28 cellular contexts compared by ENCODE assay signal in the genomic region with DNA sequence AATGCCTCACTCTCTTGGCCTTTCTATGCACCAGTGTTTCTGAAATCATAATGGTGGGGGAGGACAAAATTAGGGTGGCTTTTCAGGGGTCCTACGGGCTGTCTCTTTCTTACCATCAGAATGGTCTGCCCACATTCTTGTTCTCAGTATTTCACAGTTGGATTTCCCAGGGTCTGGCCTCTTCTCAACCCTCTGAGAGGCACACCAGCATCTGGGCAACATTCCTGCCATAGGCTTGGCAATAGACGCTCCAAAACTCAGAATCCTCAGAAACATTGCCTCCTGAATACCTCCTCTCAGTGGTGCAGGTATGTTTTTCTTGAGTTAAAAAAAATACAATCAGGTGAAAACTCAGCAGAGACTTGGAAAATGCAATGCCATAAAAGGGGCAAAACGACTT.
"Had no signal": no experiment of that assay in that cellular context is flagged by ENCODE, and none has a peak within 500 bp of the region (broad histone marks: within the 10 kb centered on the region; RNA-seq: fewer than 3 reads in every experiment).

No MANE protein-coding gene starts in this region.

- H3K27me3 ChIP-seq: colonic mucosa, dorsolateral prefrontal cortex, esophagus muscularis mucosa, esophagus squamous epithelium, foreskin keratinocyte, gastrocnemius medialis, gastroesophageal sphincter, heart right ventricle had no signal

- H3K27ac Mint-ChIP-seq: dendritic cell treated with granulocyte-macrophage colony-stimulating factor and Interleukin-4, amounts not matched to agents 40 ng/mL and 50 ng/mL, for 4 days; effector memory CD8-positive, alpha-beta T cell; endodermal cell had no signal

- H3K27me3 Mint-ChIP-seq: dendritic cell treated with granulocyte-macrophage colony-stimulating factor and Interleukin-4, amounts not matched to agents 40 ng/mL and 50 ng/mL, for 4 days; effector memory CD8-positive, alpha-beta T cell had no signal

- H3K4me3 ChIP-seq: colonic mucosa, coronary artery, dorsolateral prefrontal cortex, esophagus muscularis mucosa, esophagus squamous epithelium, gastrocnemius medialis, gastroesophageal sphincter, heart left ventricle, heart right ventricle had no signal

- DNase-seq: colonic mucosa; cortex of kidney; dermis blood vessel endothelial cell; dorsolateral prefrontal cortex; effector CD4-positive, alpha-beta T cell; effector CD8-positive, alpha-beta T cell; effector memory CD4-positive, alpha-beta T cell; effector memory CD8-positive, alpha-beta T cell; endodermal cell; erythroblast; esophagus squamous epithelium; foreskin fibroblast; foreskin keratinocyte; foreskin melanocyte; gastrocnemius medialis; glutamatergic neuron; head of caudate nucleus; heart left ventricle; heart right ventricle had no signal

- H3K9me3 Mint-ChIP-seq: dendritic cell treated with granulocyte-macrophage colony-stimulating factor and Interleukin-4, amounts not matched to agents 40 ng/mL and 50 ng/mL, for 4 days; effector memory CD8-positive, alpha-beta T cell; endodermal cell had no signal

- H3K9me3 ChIP-seq: colonic mucosa, esophagus squamous epithelium, gastrocnemius medialis had no signal

- H3K4me1 ChIP-seq: colonic mucosa, esophagus muscularis mucosa, esophagus squamous epithelium, foreskin keratinocyte, gastrocnemius medialis, gastroesophageal sphincter, heart left ventricle, heart right ventricle had no signal

- H3K4me1 Mint-ChIP-seq: endodermal cell had no signal

- H3K4me3 Mint-ChIP-seq: dendritic cell treated with granulocyte-macrophage colony-stimulating factor and Interleukin-4, amounts not matched to agents 40 ng/mL and 50 ng/mL, for 4 days; effector memory CD8-positive, alpha-beta T cell; endodermal cell had no signal

- H3K27ac ChIP-seq: colonic mucosa, coronary artery, dorsolateral prefrontal cortex, epithelial cell of prostate, esophagus muscularis mucosa, esophagus squamous epithelium, foreskin keratinocyte, gastrocnemius medialis, gastroesophageal sphincter, heart left ventricle, heart right ventricle had no signal

- FAIRE-seq: colon, endometrium, endothelial cell of umbilical vein, frontal cortex had no signal

- H3K36me3 ChIP-seq: colonic mucosa, esophagus muscularis mucosa, esophagus squamous epithelium, gastrocnemius medialis, gastroesophageal sphincter, heart left ventricle, heart right ventricle had no signal
